In the genomic region with DNA sequence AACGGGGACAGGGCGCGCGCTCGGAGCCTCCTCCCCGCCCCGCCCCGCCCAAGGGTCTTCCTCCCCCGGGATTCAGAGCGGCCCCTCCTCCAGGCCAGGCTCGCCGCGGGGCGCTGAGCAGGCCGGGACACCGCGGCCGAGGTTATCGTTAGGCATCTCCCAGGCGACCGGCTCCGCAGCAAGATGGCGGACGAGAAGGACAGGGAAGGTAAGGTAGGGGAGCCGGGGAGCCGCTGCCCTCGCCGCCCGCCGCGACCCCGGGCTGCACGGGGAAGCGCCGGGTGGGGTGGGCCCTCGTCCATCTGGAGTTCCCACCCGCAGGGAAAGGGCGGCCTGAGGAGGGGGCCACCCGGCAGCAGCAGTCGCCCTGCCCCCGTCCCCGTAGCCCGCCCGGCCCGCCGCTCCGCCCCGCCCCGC, we compare ENCODE assay signal across 1 cellular context.
TF ChIP-seq lines count a peak whose summit lies in the region.

No MANE protein-coding gene starts in this region.

TF ChIP-seq in WTC11, 78 proteins besides CTCF, POLR2A, EP300 and RAD21 (continued from another document):
- TF ChIP-seq, protein P1, sequence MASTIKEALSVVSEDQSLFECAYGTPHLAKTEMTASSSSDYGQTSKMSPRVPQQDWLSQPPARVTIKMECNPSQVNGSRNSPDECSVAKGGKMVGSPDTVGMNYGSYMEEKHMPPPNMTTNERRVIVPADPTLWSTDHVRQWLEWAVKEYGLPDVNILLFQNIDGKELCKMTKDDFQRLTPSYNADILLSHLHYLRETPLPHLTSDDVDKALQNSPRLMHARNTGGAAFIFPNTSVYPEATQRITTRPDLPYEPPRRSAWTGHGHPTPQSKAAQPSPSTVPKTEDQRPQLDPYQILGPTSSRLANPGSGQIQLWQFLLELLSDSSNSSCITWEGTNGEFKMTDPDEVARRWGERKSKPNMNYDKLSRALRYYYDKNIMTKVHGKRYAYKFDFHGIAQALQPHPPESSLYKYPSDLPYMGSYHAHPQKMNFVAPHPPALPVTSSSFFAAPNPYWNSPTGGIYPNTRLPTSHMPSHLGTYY (CRISPR knock-in tag; IDR thresholded peaks at IDR 0.05), result no peak
- TF ChIP-seq, protein P2, sequence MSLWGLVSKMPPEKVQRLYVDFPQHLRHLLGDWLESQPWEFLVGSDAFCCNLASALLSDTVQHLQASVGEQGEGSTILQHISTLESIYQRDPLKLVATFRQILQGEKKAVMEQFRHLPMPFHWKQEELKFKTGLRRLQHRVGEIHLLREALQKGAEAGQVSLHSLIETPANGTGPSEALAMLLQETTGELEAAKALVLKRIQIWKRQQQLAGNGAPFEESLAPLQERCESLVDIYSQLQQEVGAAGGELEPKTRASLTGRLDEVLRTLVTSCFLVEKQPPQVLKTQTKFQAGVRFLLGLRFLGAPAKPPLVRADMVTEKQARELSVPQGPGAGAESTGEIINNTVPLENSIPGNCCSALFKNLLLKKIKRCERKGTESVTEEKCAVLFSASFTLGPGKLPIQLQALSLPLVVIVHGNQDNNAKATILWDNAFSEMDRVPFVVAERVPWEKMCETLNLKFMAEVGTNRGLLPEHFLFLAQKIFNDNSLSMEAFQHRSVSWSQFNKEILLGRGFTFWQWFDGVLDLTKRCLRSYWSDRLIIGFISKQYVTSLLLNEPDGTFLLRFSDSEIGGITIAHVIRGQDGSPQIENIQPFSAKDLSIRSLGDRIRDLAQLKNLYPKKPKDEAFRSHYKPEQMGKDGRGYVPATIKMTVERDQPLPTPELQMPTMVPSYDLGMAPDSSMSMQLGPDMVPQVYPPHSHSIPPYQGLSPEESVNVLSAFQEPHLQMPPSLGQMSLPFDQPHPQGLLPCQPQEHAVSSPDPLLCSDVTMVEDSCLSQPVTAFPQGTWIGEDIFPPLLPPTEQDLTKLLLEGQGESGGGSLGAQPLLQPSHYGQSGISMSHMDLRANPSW (CRISPR knock-in tag; conservative IDR thresholded peaks at IDR 0.05; ENCODE audit: low read depth), result no peak
- no peak for TF ChIP-seq IRF2 (CRISPR knock-in tag; IDR thresholded peaks at IDR 0.05; ENCODE audit: borderline replicate concordance, low read depth)
- TF ChIP-seq MYBL2 (CRISPR knock-in tag; IDR thresholded peaks at IDR 0.05), result 0 out of 2 replicates have a peak, but pooled peaks have one; percentile 15
- TF ChIP-seq CDX4 (CRISPR knock-in tag; IDR thresholded peaks at IDR 0.05; ENCODE audit: borderline replicate concordance), result 0 out of 2 replicates have a peak, but pooled peaks have one; percentile 6
- no peak for TF ChIP-seq CREM (CRISPR knock-in tag; IDR thresholded peaks at IDR 0.05)
- no peak for TF ChIP-seq OVOL2 (CRISPR knock-in tag; IDR thresholded peaks at IDR 0.05; ENCODE audit: borderline replicate concordance)
- no peak for TF ChIP-seq MLX (CRISPR knock-in tag; IDR thresholded peaks at IDR 0.05)
- no peak for TF ChIP-seq SP1 (CRISPR knock-in tag; conservative IDR thresholded peaks at IDR 0.05)
- peak; percentile 20; the same call in 1 of the 2 replicates for TF ChIP-seq TP53 (CRISPR knock-in tag; IDR thresholded peaks at IDR 0.05)
- TF ChIP-seq TCF7 (CRISPR knock-in tag; IDR thresholded peaks at IDR 0.05; ENCODE audit: low read depth), result no peak
- TF ChIP-seq, protein P3, sequence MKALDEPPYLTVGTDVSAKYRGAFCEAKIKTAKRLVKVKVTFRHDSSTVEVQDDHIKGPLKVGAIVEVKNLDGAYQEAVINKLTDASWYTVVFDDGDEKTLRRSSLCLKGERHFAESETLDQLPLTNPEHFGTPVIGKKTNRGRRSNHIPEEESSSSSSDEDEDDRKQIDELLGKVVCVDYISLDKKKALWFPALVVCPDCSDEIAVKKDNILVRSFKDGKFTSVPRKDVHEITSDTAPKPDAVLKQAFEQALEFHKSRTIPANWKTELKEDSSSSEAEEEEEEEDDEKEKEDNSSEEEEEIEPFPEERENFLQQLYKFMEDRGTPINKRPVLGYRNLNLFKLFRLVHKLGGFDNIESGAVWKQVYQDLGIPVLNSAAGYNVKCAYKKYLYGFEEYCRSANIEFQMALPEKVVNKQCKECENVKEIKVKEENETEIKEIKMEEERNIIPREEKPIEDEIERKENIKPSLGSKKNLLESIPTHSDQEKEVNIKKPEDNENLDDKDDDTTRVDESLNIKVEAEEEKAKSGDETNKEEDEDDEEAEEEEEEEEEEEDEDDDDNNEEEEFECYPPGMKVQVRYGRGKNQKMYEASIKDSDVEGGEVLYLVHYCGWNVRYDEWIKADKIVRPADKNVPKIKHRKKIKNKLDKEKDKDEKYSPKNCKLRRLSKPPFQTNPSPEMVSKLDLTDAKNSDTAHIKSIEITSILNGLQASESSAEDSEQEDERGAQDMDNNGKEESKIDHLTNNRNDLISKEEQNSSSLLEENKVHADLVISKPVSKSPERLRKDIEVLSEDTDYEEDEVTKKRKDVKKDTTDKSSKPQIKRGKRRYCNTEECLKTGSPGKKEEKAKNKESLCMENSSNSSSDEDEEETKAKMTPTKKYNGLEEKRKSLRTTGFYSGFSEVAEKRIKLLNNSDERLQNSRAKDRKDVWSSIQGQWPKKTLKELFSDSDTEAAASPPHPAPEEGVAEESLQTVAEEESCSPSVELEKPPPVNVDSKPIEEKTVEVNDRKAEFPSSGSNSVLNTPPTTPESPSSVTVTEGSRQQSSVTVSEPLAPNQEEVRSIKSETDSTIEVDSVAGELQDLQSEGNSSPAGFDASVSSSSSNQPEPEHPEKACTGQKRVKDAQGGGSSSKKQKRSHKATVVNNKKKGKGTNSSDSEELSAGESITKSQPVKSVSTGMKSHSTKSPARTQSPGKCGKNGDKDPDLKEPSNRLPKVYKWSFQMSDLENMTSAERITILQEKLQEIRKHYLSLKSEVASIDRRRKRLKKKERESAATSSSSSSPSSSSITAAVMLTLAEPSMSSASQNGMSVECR (CRISPR knock-in tag; IDR thresholded peaks at IDR 0.05; ENCODE audit: borderline replicate concordance), result 0 out of 2 replicates have a peak, but pooled peaks have one; percentile 10
- 0 out of 2 replicates have a peak, but pooled peaks have one; percentile 11 for TF ChIP-seq AFF4 (CRISPR knock-in tag; IDR thresholded peaks at IDR 0.05; ENCODE audit: borderline replicate concordance)
